In genomic region chr6:3750324-3751018, GRCh38 we compare ENCODE assay signal across 1 cellular context.
TF ChIP-seq lines count a peak whose summit lies in the region.

No MANE protein-coding gene starts in this region.

TF ChIP-seq in HepG2, 621 proteins besides CTCF, POLR2A, EP300 and RAD21 (continued from another document and continues in another):
- TF ChIP-seq NFAT5 (CRISPR knock-in tag; IDR thresholded peaks at IDR 0.05): peak; percentile 86
- TF ChIP-seq SRF (IDR thresholded peaks at IDR 0.05; ENCODE audit: low read depth, low read length): no peak
- TF ChIP-seq HOXA9 (CRISPR knock-in tag; IDR thresholded peaks at IDR 0.05; ENCODE audit: borderline replicate concordance): no peak
- TF ChIP-seq MTF2 (CRISPR knock-in tag; IDR thresholded peaks at IDR 0.05; ENCODE audit: borderline replicate concordance): no peak
- TF ChIP-seq ZNF121 (CRISPR knock-in tag; IDR thresholded peaks at IDR 0.05): 0 out of 2 replicates have a peak, but pooled peaks have one; percentile 6
- TF ChIP-seq ZBTB25 (CRISPR knock-in tag; IDR thresholded peaks at IDR 0.05): peak; percentile 64; the same call in 1 of the 2 replicates
- no peak for TF ChIP-seq TP53 (CRISPR knock-in tag; conservative IDR thresholded peaks at IDR 0.05)
- TF ChIP-seq ZNF142 (CRISPR knock-in tag; IDR thresholded peaks at IDR 0.05): no peak
- TF ChIP-seq ZSCAN22 (CRISPR knock-in tag; IDR thresholded peaks at IDR 0.05): 0 out of 2 replicates have a peak, but pooled peaks have one; percentile 35
- TF ChIP-seq MED13 (CRISPR knock-in tag; IDR thresholded peaks at IDR 0.05): no peak
- TF ChIP-seq ARNT (IDR thresholded peaks at IDR 0.05): no peak
- no peak for TF ChIP-seq ZBTB33 (CRISPR knock-in tag; IDR thresholded peaks at IDR 0.05)
- TF ChIP-seq ZNF234 (CRISPR knock-in tag; conservative IDR thresholded peaks at IDR 0.05): no peak
- peak; percentile 46; the same call in 1 of the 2 replicates for TF ChIP-seq ZNF138 (CRISPR knock-in tag; IDR thresholded peaks at IDR 0.05; ENCODE audit: low read depth)
- TF ChIP-seq SMAD1 (CRISPR knock-in tag; IDR thresholded peaks at IDR 0.05; ENCODE audit: borderline replicate concordance, low read depth): no peak
- TF ChIP-seq ZNF724P (CRISPR knock-in tag; IDR thresholded peaks at IDR 0.05; ENCODE audit: borderline replicate concordance): peak; percentile 92; the same call in 1 of the 2 replicates
- no peak for TF ChIP-seq ZNF180 (CRISPR knock-in tag; IDR thresholded peaks at IDR 0.05; ENCODE audit: borderline replicate concordance, low read depth)
- peak; percentile 15; the same call in 1 of the 2 replicates for TF ChIP-seq IRF9 (CRISPR knock-in tag; IDR thresholded peaks at IDR 0.05; ENCODE audit: borderline replicate concordance)
- TF ChIP-seq ATRX (CRISPR knock-in tag; IDR thresholded peaks at IDR 0.05; ENCODE audit: borderline replicate concordance): no peak
- no peak; the same call in 1 of the 2 replicates for TF ChIP-seq ZNF235 (CRISPR knock-in tag; IDR thresholded peaks at IDR 0.05; ENCODE audit: borderline replicate concordance)
- no peak for TF ChIP-seq ZNF460 (CRISPR knock-in tag; IDR thresholded peaks at IDR 0.05; ENCODE audit: borderline replicate concordance)
- peak; percentile 49 for TF ChIP-seq HDAC1 (CRISPR knock-in tag; IDR thresholded peaks at IDR 0.05)
- TF ChIP-seq STAT6 (CRISPR knock-in tag; IDR thresholded peaks at IDR 0.05; ENCODE audit: borderline replicate concordance): no peak
- TF ChIP-seq MED1 (CRISPR knock-in tag; IDR thresholded peaks at IDR 0.05): peak; percentile 28; the same call in 1 of the 2 replicates
- 0 out of 2 replicates have a peak, but pooled peaks have one; percentile 29 for TF ChIP-seq GTF2F1 (IDR thresholded peaks at IDR 0.05; ENCODE audit: low read length)
- no peak for TF ChIP-seq KAT8 (CRISPR knock-in tag; IDR thresholded peaks at IDR 0.05)
- TF ChIP-seq TAF15 (IDR thresholded peaks at IDR 0.05; ENCODE audit: low read depth, low read length, poor library complexity, severe bottlenecking): no peak
- 0 out of 2 replicates have a peak, but pooled peaks have one; percentile 10 for TF ChIP-seq GMEB1 (CRISPR knock-in tag; IDR thresholded peaks at IDR 0.05; ENCODE audit: borderline replicate concordance)
- no peak for TF ChIP-seq NFE2L1 (CRISPR knock-in tag; IDR thresholded peaks at IDR 0.05; ENCODE audit: borderline replicate concordance)
- no peak; the same call in 1 of the 2 replicates for TF ChIP-seq SOX5 (CRISPR knock-in tag; IDR thresholded peaks at IDR 0.05; ENCODE audit: borderline replicate concordance)
- TF ChIP-seq KLF15 (CRISPR knock-in tag; IDR thresholded peaks at IDR 0.05; ENCODE audit: borderline replicate concordance): no peak
- TF ChIP-seq MIER2 (CRISPR knock-in tag; IDR thresholded peaks at IDR 0.05): 0 out of 2 replicates have a peak, but pooled peaks have one; percentile 13
- peak; percentile 61; the same call in 1 of the 2 replicates for TF ChIP-seq ZNF703 (CRISPR knock-in tag; IDR thresholded peaks at IDR 0.05; ENCODE audit: borderline replicate concordance)
- TF ChIP-seq TMF1 (CRISPR knock-in tag; IDR thresholded peaks at IDR 0.05; ENCODE audit: low read depth): peak; percentile 56; the same call in 1 of the 2 replicates
- TF ChIP-seq HOXA3 (CRISPR knock-in tag; IDR thresholded peaks at IDR 0.05): peak; percentile 73
- no peak for TF ChIP-seq ZBTB2 (CRISPR knock-in tag; IDR thresholded peaks at IDR 0.05; ENCODE audit: low read depth)
